In genomic region chr19:2722541-2723344, GRCh38 we compare ENCODE assay signal across 8 cellular contexts. TPM values are rescaled to one million over a fixed set of nuclear protein-coding genes. Genes with fewer than 3 reads are reported as not detected.
DNase-seq lines count a peak whose midpoint lies in the region; ATAC-seq and TF ChIP-seq lines count a peak whose summit lies in the region.

No MANE protein-coding gene starts in this region.

- H3K27me3 Mint-ChIP-seq in activated T-cell treated with anti-CD3 and anti-CD28 coated beads, Interleukin-2, amount 50 U/mL, for 4 hours (ENCODE audit: low read depth) = peaks cover 47% of the 10 kb centered on the region
- peaks cover 10% of the 10 kb centered on the region for H3K27me3 Mint-ChIP-seq in endothelial cell (ENCODE audit: unreplicated experiment)

- no peaks in the 10 kb centered on the region for H3K9me3 Mint-ChIP-seq in activated T-cell treated with anti-CD3 and anti-CD28 coated beads, Interleukin-2, amount 50 U/mL, for 4 hours
- H3K9me3 Mint-ChIP-seq in endothelial cell (ENCODE audit: unreplicated experiment) = no peaks in the 10 kb centered on the region

- no peak for ATAC-seq in GM19324 (IDR thresholded peaks at IDR 0.05; ENCODE audit: low FRiP score, unreplicated experiment)
- ATAC-seq in activated T-cell treated with anti-CD3 and anti-CD28 coated beads, Interleukin-2, amount 50 U/mL, for 4 hours = no peak

- H3K36me3 Mint-ChIP-seq in activated T-cell treated with anti-CD3 and anti-CD28 coated beads, Interleukin-2, amount 50 U/mL, for 4 hours (ENCODE audit: insufficient read depth) = no peaks in the 10 kb centered on the region
- H3K36me3 Mint-ChIP-seq in endothelial cell (ENCODE audit: low read depth, unreplicated experiment) = peaks cover 4% of the 10 kb centered on the region

- H3K4me3 ChIP-seq in AG10803 (ENCODE audit: low read length) = peak overlapping the region; percentile 9

- TF ChIP-seq CTCF in AG10803 (conservative IDR thresholded peaks at IDR 0.05; ENCODE audit: low read length) (no peak), endothelial cell (IDR thresholded peaks at IDR 0.05; ENCODE audit: unreplicated experiment) (no peak)

- DNase-seq in AG10803 (ENCODE audit: low read depth) (peak; percentile 79), NCI-H460 (ENCODE audit: extremely low read depth, low read depth) (peak; percentile 24), dermis blood vessel endothelial cell (peak; percentile 62), myocyte (ENCODE audit: low read depth) (peak; percentile 91), cortex of kidney (lab: John Stamatoyannopoulos, UW) (no peak), endothelial cell (ENCODE audit: low spot score) (no peak)
- no peak for DNase-seq in activated T-cell treated with anti-CD3 and anti-CD28 coated beads, Interleukin-2, amount 50 U/mL, for 4 hours

- H3K4me1 Mint-ChIP-seq in activated T-cell treated with anti-CD3 and anti-CD28 coated beads, Interleukin-2, amount 50 U/mL, for 4 hours (ENCODE audit: low read depth) = peaks cover 9% of the 10 kb centered on the region
- H3K4me1 Mint-ChIP-seq in endothelial cell (ENCODE audit: unreplicated experiment) = peaks cover 7% of the 10 kb centered on the region

- H3K4me3 Mint-ChIP-seq in activated T-cell treated with anti-CD3 and anti-CD28 coated beads, Interleukin-2, amount 50 U/mL, for 4 hours = no peak overlapping the region
- no peak overlapping the region for H3K4me3 Mint-ChIP-seq in endothelial cell (ENCODE audit: unreplicated experiment)

- H3K27ac Mint-ChIP-seq in endothelial cell (ENCODE audit: unreplicated experiment) = no peak overlapping the region

RNA-seq across cellular contexts. Expression of gene DIRAS1, which starts 1.6 kb away (rescaled TPM):
- 0.54 and 1.0 TPM in 2 replicates for total RNA-seq in NCI-H460 (2014; rRNA removed; shearing (Covaris generic))
- polyA plus RNA-seq in NCI-H460 (2014; cell fraction: nucleus; rRNA removed) = 0.85 and 1.0 TPM in 2 replicates
- total RNA-seq in dermis blood vessel endothelial cell (0.23 and 0.51 TPM in 2 replicates), myocyte (4.2 and 4.5 TPM in 2 replicates), endothelial cell (ENCODE audit: unreplicated experiment) (0.82 TPM)
- 13.3 TPM for polyA plus RNA-seq in myocyte (2012)
- total RNA-seq in activated T-cell treated with anti-CD3 and anti-CD28 coated beads, Interleukin-2, amount 50 U/mL, for 4 hours = under 1 TPM; 0.13 to 0.27 (median 0.20) TPM

RNA-seq across cellular contexts. Expression of gene SLC39A3, which starts 17.1 kb away (rescaled TPM):
- 26.9 and 29.7 TPM in 2 replicates for total RNA-seq in NCI-H460 (2014; rRNA removed; shearing (Covaris generic))
- polyA plus RNA-seq in NCI-H460 (2014; cell fraction: nucleus; rRNA removed) = 50.4 and 69.9 TPM in 2 replicates
- total RNA-seq in dermis blood vessel endothelial cell (24.5 and 26.6 TPM in 2 replicates), myocyte (35.5 and 41.8 TPM in 2 replicates), endothelial cell (ENCODE audit: unreplicated experiment) (28.7 TPM)
- polyA plus RNA-seq in myocyte (2012) = 44.2 TPM
- total RNA-seq in activated T-cell treated with anti-CD3 and anti-CD28 coated beads, Interleukin-2, amount 50 U/mL, for 4 hours = 10 to 100 TPM; 53.6 to 60.5 (median 56.6) TPM

RNA-seq across cellular contexts. Expression of gene GNG7, which starts 20.2 kb away (rescaled TPM):
- 0.40 TPM in 1 of 2 replicates, not detected in the other for total RNA-seq in NCI-H460 (2014; rRNA removed; shearing (Covaris generic))
- polyA plus RNA-seq in NCI-H460 (2014; cell fraction: nucleus; rRNA removed) = not detected in 2 replicates
- total RNA-seq in dermis blood vessel endothelial cell = 1.0 and 1.4 TPM in 2 replicates
- not detected in 2 replicates for total RNA-seq in myocyte
- polyA plus RNA-seq in myocyte (2012) = not detected
- under 1 TPM; 0.33 to 0.55 (median 0.48) TPM for total RNA-seq in activated T-cell treated with anti-CD3 and anti-CD28 coated beads, Interleukin-2, amount 50 U/mL, for 4 hours
- total RNA-seq in endothelial cell (ENCODE audit: unreplicated experiment) = 7.7 TPM

Comparison
In these comparisons a context has a peak if more than half of its experiments do, and no peak if none do; other contexts are left out.
1. DNase-seq: peak in AG10803 (single experiment), NCI-H460 (single experiment), dermis blood vessel endothelial cell (single experiment) and myocyte (single experiment); none in cortex of kidney (single experiment), activated T-cell treated with anti-CD3 and anti-CD28 coated beads, Interleukin-2, amount 50 U/mL, for 4 hours (single experiment) and endothelial cell (single experiment).